8 cellular contexts compared by ENCODE assay signal in genomic region chr3:143120716-143121239, GRCh38. TPM values are rescaled to one million over a fixed set of nuclear protein-coding genes. Genes with fewer than 3 reads are reported as not detected.
A peak's percentile ranks its signal among the peaks of the same experiment; 100 is the strongest.
DNase-seq lines count a peak whose midpoint lies in the region; ATAC-seq and TF ChIP-seq lines count a peak whose summit lies in the region.

No MANE protein-coding gene starts in this region.

- H3K9me3 ChIP-seq in muscle layer of colon (ENCODE audit: low read length) (no peaks in the 10 kb centered on the region), thoracic aorta (no peaks in the 10 kb centered on the region)

- H3K36me3 ChIP-seq in muscle layer of colon (ENCODE audit: insufficient read depth, low read length), result no peaks in the 10 kb centered on the region
- H3K36me3 ChIP-seq in thoracic aorta, result no peaks in the 10 kb centered on the region

- peak; percentile 64 for DNase-seq in AG08396 (ENCODE audit: low spot score)
- peak; percentile 16 for DNase-seq in effector CD4-positive, alpha-beta T cell
- no peak for DNase-seq in thoracic aorta (ENCODE audit: low spot score)
- no peak for DNase-seq in HPDE6-E6E7 (ENCODE audit: extremely low spot score)

- H3K9ac ChIP-seq in muscle layer of colon (ENCODE audit: low read length), result no peak overlapping the region

- H3K4me1 ChIP-seq in muscle layer of colon (ENCODE audit: insufficient read depth, low read length), result peaks cover 7% of the 10 kb centered on the region
- H3K4me1 ChIP-seq in thoracic aorta (ENCODE audit: control insufficient read depth in 1 of 2, low read depth in 2 of 2), result peaks cover 0 to 11% of the 10 kb centered on the region in 2 donors

- ATAC-seq in GM18867 (IDR thresholded peaks at IDR 0.05; ENCODE audit: unreplicated experiment), result peak; percentile 41
- ATAC-seq in HG03280 (IDR thresholded peaks at IDR 0.05; ENCODE audit: unreplicated experiment), result peak; percentile 41
- ATAC-seq in thoracic aorta (ENCODE audit: insufficient number of reproducible peaks, low FRiP score, low read depth), result no peak

- H3K27me3 ChIP-seq in muscle layer of colon (ENCODE audit: control insufficient read depth in 1 of 2, insufficient read depth in 2 of 2, low read length in 2 of 2) (peaks cover 0 to 22% of the 10 kb centered on the region in 2 donors), thoracic aorta (replicated peaks; ENCODE audit: insufficient read depth) (no peaks in the 10 kb centered on the region)

- H3K27ac ChIP-seq in muscle layer of colon (ENCODE audit: low read depth, low read length) (no peak overlapping the region), thoracic aorta (no peak overlapping the region)

- TF ChIP-seq CTCF in WI38 (IDR thresholded peaks at IDR 0.05; ENCODE audit: low read depth, low read length) (no peak), thoracic aorta (IDR thresholded peaks at IDR 0.05) (no peak)

- peak overlapping the region; percentile 74 for H3K4me3 ChIP-seq in WI38 (ENCODE audit: low read depth, low read length)
- H3K4me3 ChIP-seq in muscle layer of colon (ENCODE audit: low read depth in 1 of 2, low read length in 2 of 2), result peak overlapping the region; percentile 30 to 73
- peak overlapping the region; percentile 87 for H3K4me3 ChIP-seq in thoracic aorta

RNA-seq across cellular contexts. Expression of gene CHST2, which starts 1.2 kb away (rescaled TPM):
- total RNA-seq in thoracic aorta, result 10 to 100 TPM in 1 of 2 donors, 1 to 10 TPM in 1; 3.5 to 11.3 TPM

Comparison
In these comparisons a context has a peak if more than half of its experiments do, and no peak if none do; other contexts are left out.
1. DNase-seq: peak in AG08396 (single experiment) and effector CD4-positive, alpha-beta T cell (single experiment); none in thoracic aorta (single experiment) and HPDE6-E6E7 (single experiment).
2. Peak in every context shown above with its lines, with median percentiles within 50 percentile points of each other: H3K4me3 ChIP-seq.